9 cellular contexts compared by ENCODE assay signal in the genomic region with DNA sequence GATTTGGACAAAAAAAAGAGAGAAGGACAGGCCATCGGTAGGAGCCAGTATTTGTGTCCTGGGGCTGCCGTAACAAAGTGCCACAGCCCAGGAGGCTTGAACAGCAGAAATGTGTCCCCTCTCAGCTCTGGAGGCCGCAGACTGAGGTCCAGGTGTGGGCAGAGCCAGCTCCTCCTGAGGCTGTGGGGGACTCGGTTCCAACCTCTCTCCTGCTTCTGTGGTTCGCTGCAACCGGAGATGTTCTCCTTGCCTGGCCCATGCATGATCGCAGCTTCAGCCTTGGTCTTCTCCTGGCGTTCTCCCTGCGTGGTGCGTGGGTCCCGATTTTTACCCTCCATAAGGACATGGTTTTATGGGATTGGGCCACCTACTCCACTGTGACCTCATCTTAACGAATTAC.
"Had no signal": no experiment of that assay in that cellular context is flagged by ENCODE, and none has a peak within 500 bp of the region (broad histone marks: within the 10 kb centered on the region; RNA-seq: fewer than 3 reads in every experiment).

No MANE protein-coding gene starts in this region.

- H3K27ac Mint-ChIP-seq: HFFc6 had no signal

- H3K4me1 ChIP-seq: HAP-1 had no signal

- H3K27ac ChIP-seq: GM23248 had no signal

- H3K9ac ChIP-seq: GM23248 had no signal

- DNase-seq: GM23248, GOT3, HFFc6, IMR-90 had no signal

- FAIRE-seq: H54, HTR-8/SVneo, K562 had no signal

- H3K4me3 ChIP-seq: GM23248, HAP-1, K562 had no signal

- ATAC-seq: HCT116, K562 had no signal

- H3K9me3 ChIP-seq: HAP-1 had no signal

- H3K36me3 ChIP-seq: HAP-1 had no signal

- H3K4me3 Mint-ChIP-seq: HFFc6 had no signal

- H2AFZ ChIP-seq: GM23248 had no signal
